ENCODE assay signal across 16 cellular contexts in the genomic region with DNA sequence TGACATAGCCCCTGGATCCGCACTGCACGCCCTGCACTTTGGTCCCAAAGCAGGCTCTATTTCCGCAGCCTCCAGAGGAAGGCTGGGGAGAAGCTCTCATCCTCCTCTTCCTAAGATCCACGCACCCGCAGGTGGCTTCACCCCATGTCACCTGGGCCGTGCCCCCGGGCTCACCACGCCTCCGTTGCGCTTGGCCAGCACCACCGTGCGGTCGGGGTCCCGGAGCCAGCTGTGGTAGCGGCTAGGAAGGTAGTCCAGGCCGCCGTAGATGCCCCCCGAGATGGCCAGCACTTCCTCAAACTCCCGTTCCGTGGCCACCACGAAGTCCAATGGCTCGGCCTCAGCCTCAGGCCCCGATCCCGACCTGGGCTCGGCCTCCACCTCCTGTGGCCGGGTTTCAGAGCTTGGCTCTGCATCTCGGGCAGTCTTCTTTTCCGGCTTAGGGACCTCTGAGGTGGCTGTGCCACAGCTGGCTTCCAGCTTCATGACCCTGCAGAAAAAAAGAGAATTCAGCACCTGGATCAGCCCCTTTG. TPM values are rescaled to one million over a fixed set of nuclear protein-coding genes. Genes with fewer than 3 reads are reported as not detected.
DNase-seq lines count a peak whose midpoint lies in the region; ATAC-seq and TF ChIP-seq lines count a peak whose summit lies in the region.
"Had no signal": no experiment of that assay in that cellular context is flagged by ENCODE, and none has a peak within 500 bp of the region (broad histone marks: within the 10 kb centered on the region; RNA-seq: fewer than 3 reads in every experiment).

No MANE protein-coding gene starts in this region.

- H3K4me3 Mint-ChIP-seq in activated CD8-positive, alpha-beta memory T cell treated with anti-CD3 and anti-CD28 coated beads, Interleukin-2, amount 10 ng/mL, durations not matched to agents 7 days and 5 days, result peak overlapping the region; percentile 17
- H3K4me3 Mint-ChIP-seq in chondrocyte (ENCODE audit: unreplicated experiment), result peak overlapping the region; percentile 63

- H3F3A ChIP-seq in PC-3 (ENCODE audit: low read length, unreplicated experiment), result no peaks in the 10 kb centered on the region

- CTCF ChIA-PET in activated CD8-positive, alpha-beta memory T cell treated with anti-CD3 and anti-CD28 coated beads, Interleukin-2, amount 10 ng/mL, durations not matched to agents 7 days and 5 days (lab: Charles Lee), result interaction anchor here (0.7 to 3.1 kb wide), 16 partner anchors 9 to 1795 kb away, joined by 3 to 37 read pairs (median 4); a partner anchor contains a TSS
- CTCF ChIA-PET in PC-3 (lab: Charles Lee), result interaction anchor here (0.5 to 0.8 kb wide), 2 partner anchors 18 to 30 kb away, joined by 3 to 5 read pairs; no protein-coding TSS in a partner anchor

- BruUV-seq in PC-3 (replicated peaks; lab: Mats Ljungman, UMichigan), result no TSS peak

- no peak for TF ChIP-seq CTCF in PC-3 (conservative IDR thresholded peaks at IDR 0.05; ENCODE audit: low read depth, low read length)
- no peak for TF ChIP-seq CTCF in chondrocyte (IDR thresholded peaks at IDR 0.05)

- H3K4me2 ChIP-seq in PC-3 (ENCODE audit: low read length), result peak overlapping the region; percentile 83

- peaks cover 22% of the 10 kb centered on the region for H3K4me1 ChIP-seq in PC-3 (ENCODE audit: insufficient read depth, low read length)

- no peaks in the 10 kb centered on the region for H4K20me1 ChIP-seq in PC-3 (ENCODE audit: low read length)

- POLR2A ChIA-PET in PC-3 (lab: Charles Lee; ENCODE audit: unreplicated experiment), result interaction anchor here (0.6 kb wide), 2 partner anchors 8 to 562 kb away, joined by 3 to 4 read pairs; a partner anchor contains a TSS

- peaks cover 92% of the 10 kb centered on the region for H3K27me3 Mint-ChIP-seq in activated CD8-positive, alpha-beta memory T cell treated with anti-CD3 and anti-CD28 coated beads, Interleukin-2, amount 10 ng/mL, durations not matched to agents 7 days and 5 days
- H3K27me3 Mint-ChIP-seq in chondrocyte (ENCODE audit: low read depth), result peaks cover 77% of the 10 kb centered on the region

- H3K27ac ChIP-seq in PC-3 (ENCODE audit: low read length), result no peak overlapping the region
- H3K27ac ChIP-seq: spleen, upper lobe of right lung had no signal

- H3K36me3 Mint-ChIP-seq in activated CD8-positive, alpha-beta memory T cell treated with anti-CD3 and anti-CD28 coated beads, Interleukin-2, amount 10 ng/mL, durations not matched to agents 7 days and 5 days, result no peaks in the 10 kb centered on the region
- no peaks in the 10 kb centered on the region for H3K36me3 Mint-ChIP-seq in chondrocyte (ENCODE audit: low read depth)

- H3K4me3 ChIP-seq in PC-3 (ENCODE audit: low read length), result no peak overlapping the region; the same call in 1 of the 2 replicates
- H3K4me3 ChIP-seq: upper lobe of right lung had no signal

- DNase-seq in activated CD8-positive, alpha-beta memory T cell treated with anti-CD3 and anti-CD28 coated beads, Interleukin-2, amount 10 ng/mL, durations not matched to agents 7 days and 5 days, result no peak
- DNase-seq in activated CD8-positive, alpha-beta memory T cell treated with anti-CD3 and anti-CD28 coated beads for 24 hours, result no peak
- no peak for DNase-seq in PC-3
- no peak for DNase-seq in chondrocyte (ENCODE audit: low spot score)
- DNase-seq in stimulated activated CD8-positive, alpha-beta memory T cell treated with anti-CD3 and anti-CD28 coated beads, Interleukin-4, amount 100 ng/mL, for 48 hours, result peak; percentile 25
- no peak for DNase-seq in NCI-H146 (lab: John Stamatoyannopoulos, UW)
- DNase-seq in left ventricle myocardium superior, result no peak
- DNase-seq: aorta; KG1; NCI-H2081; NK-92 treated with Interleukin-12 subunit alpha and Interleukin-12 subunit beta, amount 100 ng/mL, for 24 hours; spleen; upper lobe of right lung had no signal

- no peaks in the 10 kb centered on the region for H3K9me2 ChIP-seq in PC-3 (replicated peaks; ENCODE audit: low read length)

- H3K4me1 Mint-ChIP-seq in activated CD8-positive, alpha-beta memory T cell treated with anti-CD3 and anti-CD28 coated beads, Interleukin-2, amount 10 ng/mL, durations not matched to agents 7 days and 5 days, result peaks cover 32% of the 10 kb centered on the region
- peaks cover 42% of the 10 kb centered on the region for H3K4me1 Mint-ChIP-seq in chondrocyte (ENCODE audit: low read depth)

- H3K27ac Mint-ChIP-seq in activated CD8-positive, alpha-beta memory T cell treated with anti-CD3 and anti-CD28 coated beads, Interleukin-2, amount 10 ng/mL, durations not matched to agents 7 days and 5 days, result no peak overlapping the region
- H3K27ac Mint-ChIP-seq in chondrocyte (ENCODE audit: unreplicated experiment), result peak overlapping the region; percentile 30

- peak overlapping the region; percentile 50; the same call in 1 of the 2 replicates for H2AFZ ChIP-seq in PC-3 (ENCODE audit: low read length)

- intact Hi-C loops in PC-3 (cut with micrococcal nuclease), result no loop called here
- intact Hi-C loops in left ventricle myocardium superior (cut with micrococcal nuclease), result no loop called here

- peaks cover 41% of the 10 kb centered on the region for H3K27me3 ChIP-seq in PC-3 (ENCODE audit: low read length)

- H3K36me3 ChIP-seq in PC-3 (ENCODE audit: low read depth, low read length), result no peaks in the 10 kb centered on the region
- H3K36me3 ChIP-seq: spleen, upper lobe of right lung had no signal

- H3K79me2 ChIP-seq in PC-3 (ENCODE audit: low read length), result no peaks in the 10 kb centered on the region

- no peak for ATAC-seq in activated CD8-positive, alpha-beta memory T cell treated with anti-CD3 and anti-CD28 coated beads, Interleukin-2, amount 10 ng/mL, durations not matched to agents 7 days and 5 days
- ATAC-seq in PC-3 (no peak), HG02798 (IDR thresholded peaks at IDR 0.05; ENCODE audit: poor library complexity, unreplicated experiment) (no peak), left ventricle myocardium superior (no peak)

- H3K9me3 Mint-ChIP-seq in activated CD8-positive, alpha-beta memory T cell treated with anti-CD3 and anti-CD28 coated beads, Interleukin-2, amount 10 ng/mL, durations not matched to agents 7 days and 5 days (ENCODE audit: low read depth), result no peaks in the 10 kb centered on the region
- H3K9me3 Mint-ChIP-seq in chondrocyte (ENCODE audit: low read depth), result no peaks in the 10 kb centered on the region

- H3K9me3 ChIP-seq in PC-3 (ENCODE audit: low read length), result no peaks in the 10 kb centered on the region
- H3K9me3 ChIP-seq: upper lobe of right lung had no signal

- H3K9ac ChIP-seq in PC-3 (ENCODE audit: low read length), result no peak overlapping the region

RNA-seq across cellular contexts. Expression of a gene that starts 5.7 kb away (rescaled TPM):
- total RNA-seq in activated CD8-positive, alpha-beta memory T cell treated with anti-CD3 and anti-CD28 coated beads, Interleukin-2, amount 10 ng/mL, durations not matched to agents 7 days and 5 days, result not detected
- 0.26 TPM in 1 of 2 replicates, not detected in the other for total RNA-seq in PC-3 (2014; rRNA removed)
- total RNA-seq in chondrocyte, result not detected in 3 replicates
- total RNA-seq in left ventricle myocardium superior, result not detected
- total RNA-seq: aorta; liver; spleen; T-helper 1 cell treated with Interleukin-12 subunit alpha and Interleukin-12 subunit beta and Interleukin-4 antibody, amounts not matched to agents 30 ng/mL and 1 ng/mL, for 36 hours; upper lobe of right lung had no signal

RNA-seq across cellular contexts. Expression of a gene that starts 9.0 kb away (rescaled TPM):
- under 1 TPM; 0.44 to 0.66 TPM for total RNA-seq in activated CD8-positive, alpha-beta memory T cell treated with anti-CD3 and anti-CD28 coated beads, Interleukin-2, amount 10 ng/mL, durations not matched to agents 7 days and 5 days
- total RNA-seq in PC-3 (2014; rRNA removed) (1.6 and 2.5 TPM in 2 replicates), chondrocyte (0.22 to 0.26 TPM in 2 of 3 replicates, not detected in the other), left ventricle myocardium superior (not detected)
- total RNA-seq: aorta, liver, upper lobe of right lung had no signal

RNA-seq across cellular contexts. Expression of a gene that starts 20.1 kb away (rescaled TPM):
- total RNA-seq in activated CD8-positive, alpha-beta memory T cell treated with anti-CD3 and anti-CD28 coated beads, Interleukin-2, amount 10 ng/mL, durations not matched to agents 7 days and 5 days, result 10 to 100 TPM; 49.9 to 51.7 TPM
- 148 and 190 TPM in 2 replicates for total RNA-seq in PC-3 (2014; rRNA removed)
- total RNA-seq in chondrocyte, result 55.9 to 60.5 TPM (median 60.4 TPM) in 3 replicates
- total RNA-seq in left ventricle myocardium superior, result 11.8 TPM

RNA-seq across cellular contexts. Expression of a gene that starts 26.4 kb away (rescaled TPM):
- not detected for total RNA-seq in activated CD8-positive, alpha-beta memory T cell treated with anti-CD3 and anti-CD28 coated beads, Interleukin-2, amount 10 ng/mL, durations not matched to agents 7 days and 5 days
- not detected in 2 replicates for total RNA-seq in PC-3 (2014; rRNA removed)
- not detected in 3 replicates for total RNA-seq in chondrocyte
- not detected for total RNA-seq in left ventricle myocardium superior
- total RNA-seq: aorta; spleen; T-helper 1 cell treated with Interleukin-12 subunit alpha and Interleukin-12 subunit beta and Interleukin-4 antibody, amounts not matched to agents 30 ng/mL and 1 ng/mL, for 36 hours; upper lobe of right lung had no signal

RNA-seq across cellular contexts. Expression of a gene that starts 43.0 kb away (rescaled TPM):
- total RNA-seq in activated CD8-positive, alpha-beta memory T cell treated with anti-CD3 and anti-CD28 coated beads, Interleukin-2, amount 10 ng/mL, durations not matched to agents 7 days and 5 days, result 10 to 100 TPM; 41.6 to 42.3 TPM
- total RNA-seq in PC-3 (2014; rRNA removed) (60.8 and 66.6 TPM in 2 replicates), chondrocyte (129 to 156 TPM (median 149 TPM) in 3 replicates), left ventricle myocardium superior (43.0 TPM)
